ENCODE assay signal across 8 cellular contexts in the genomic region with DNA sequence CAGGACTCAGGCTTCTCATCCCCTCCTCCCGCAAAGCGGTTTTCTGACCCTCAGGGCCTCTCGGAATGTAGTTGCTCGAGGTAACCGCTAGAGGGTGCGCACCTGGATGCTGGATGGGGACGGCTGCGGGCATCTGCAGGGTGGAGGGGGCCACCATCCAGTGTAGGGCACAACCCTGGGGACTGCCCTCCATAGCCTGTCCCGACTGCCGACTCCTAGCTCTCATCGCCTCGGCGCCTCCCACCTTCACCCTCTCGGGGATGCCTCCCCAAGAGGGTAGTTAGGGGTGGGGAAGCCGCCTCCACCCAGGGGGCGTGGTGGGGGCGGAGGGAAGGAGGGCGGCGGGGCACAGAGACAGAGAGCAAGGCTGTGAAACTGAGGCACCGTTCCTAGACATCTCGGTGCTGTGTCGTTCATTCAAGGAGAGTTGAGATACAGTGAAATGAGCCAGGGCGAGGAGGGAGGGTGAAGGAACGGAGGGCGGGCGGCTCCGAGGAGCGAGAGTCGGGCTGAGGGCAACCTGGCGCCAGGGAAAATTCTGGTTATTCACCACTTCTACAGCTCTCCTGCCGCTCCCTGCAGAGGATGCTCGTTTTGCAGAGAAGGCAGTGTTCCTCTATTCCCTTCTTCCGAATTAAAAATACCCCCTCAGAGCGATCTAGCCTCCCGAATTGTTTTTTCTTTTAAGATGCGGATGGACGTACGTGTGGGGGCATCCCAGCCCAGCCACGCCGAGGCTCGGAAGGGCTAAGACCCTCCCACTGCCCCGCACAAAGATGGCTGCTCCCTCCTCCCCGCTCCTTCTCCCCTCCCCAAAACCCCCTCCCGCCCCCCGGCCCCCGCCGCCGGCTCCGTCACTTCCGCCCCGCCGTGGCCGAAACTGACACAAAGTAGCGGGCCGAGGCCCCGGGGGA. TPM values are rescaled to one million over a fixed set of nuclear protein-coding genes. Genes with fewer than 3 reads are reported as not detected.
A peak's percentile ranks its signal among the peaks of the same experiment; 100 is the strongest.
DNase-seq lines count a peak whose midpoint lies in the region; ATAC-seq, FAIRE-seq and TF ChIP-seq lines count a peak whose summit lies in the region.

A gene with protein sequence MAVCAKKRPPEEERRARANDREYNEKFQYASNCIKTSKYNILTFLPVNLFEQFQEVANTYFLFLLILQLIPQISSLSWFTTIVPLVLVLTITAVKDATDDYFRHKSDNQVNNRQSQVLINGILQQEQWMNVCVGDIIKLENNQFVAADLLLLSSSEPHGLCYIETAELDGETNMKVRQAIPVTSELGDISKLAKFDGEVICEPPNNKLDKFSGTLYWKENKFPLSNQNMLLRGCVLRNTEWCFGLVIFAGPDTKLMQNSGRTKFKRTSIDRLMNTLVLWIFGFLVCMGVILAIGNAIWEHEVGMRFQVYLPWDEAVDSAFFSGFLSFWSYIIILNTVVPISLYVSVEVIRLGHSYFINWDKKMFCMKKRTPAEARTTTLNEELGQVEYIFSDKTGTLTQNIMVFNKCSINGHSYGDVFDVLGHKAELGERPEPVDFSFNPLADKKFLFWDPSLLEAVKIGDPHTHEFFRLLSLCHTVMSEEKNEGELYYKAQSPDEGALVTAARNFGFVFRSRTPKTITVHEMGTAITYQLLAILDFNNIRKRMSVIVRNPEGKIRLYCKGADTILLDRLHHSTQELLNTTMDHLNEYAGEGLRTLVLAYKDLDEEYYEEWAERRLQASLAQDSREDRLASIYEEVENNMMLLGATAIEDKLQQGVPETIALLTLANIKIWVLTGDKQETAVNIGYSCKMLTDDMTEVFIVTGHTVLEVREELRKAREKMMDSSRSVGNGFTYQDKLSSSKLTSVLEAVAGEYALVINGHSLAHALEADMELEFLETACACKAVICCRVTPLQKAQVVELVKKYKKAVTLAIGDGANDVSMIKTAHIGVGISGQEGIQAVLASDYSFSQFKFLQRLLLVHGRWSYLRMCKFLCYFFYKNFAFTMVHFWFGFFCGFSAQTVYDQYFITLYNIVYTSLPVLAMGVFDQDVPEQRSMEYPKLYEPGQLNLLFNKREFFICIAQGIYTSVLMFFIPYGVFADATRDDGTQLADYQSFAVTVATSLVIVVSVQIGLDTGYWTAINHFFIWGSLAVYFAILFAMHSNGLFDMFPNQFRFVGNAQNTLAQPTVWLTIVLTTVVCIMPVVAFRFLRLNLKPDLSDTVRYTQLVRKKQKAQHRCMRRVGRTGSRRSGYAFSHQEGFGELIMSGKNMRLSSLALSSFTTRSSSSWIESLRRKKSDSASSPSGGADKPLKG (plus strand): TSS at position 857 of the 914 bp plus-strand sequence. CDS start 2,617 bp downstream, outside the sequence.

- H3K56ac ChIP-seq in H1 (replicated peaks; ENCODE audit: insufficient read length, low read depth, low read length) (peak within 1 kb of the TSS; percentile 13), mesendoderm (ENCODE audit: low read length) (peak within 1 kb of the TSS; percentile 94)

- peaks cover 0 to 14% of the 10 kb centered on the region in 2 experiments; a peak in 2 of 4 replicates for H3K79me2 ChIP-seq in H1 (ENCODE audit: control insufficient read depth in 1 of 2, insufficient read depth in 2 of 2, low read length in 2 of 2)
- H3K79me2 ChIP-seq in mesendoderm (ENCODE audit: control insufficient read depth, insufficient read depth, low read length) = peaks cover 3% of the 10 kb centered on the region

- no peaks in the 10 kb centered on the region for H3K27me3 ChIP-seq in H1 (replicated peaks in 1 of 4; ENCODE audit: control insufficient read depth in 3 of 4, extremely low read depth in 1 of 4, insufficient read depth in 3 of 4, low read length in 3 of 4)
- H3K27me3 ChIP-seq in mesendoderm (ENCODE audit: insufficient read depth, low read length, poor library complexity) = no peaks in the 10 kb centered on the region

- peak within 1 kb of the TSS; percentile 70 for H4K5ac ChIP-seq in H1 (ENCODE audit: insufficient read length, low read depth, low read length)
- H4K5ac ChIP-seq in mesendoderm (ENCODE audit: low read length) = no peak within 1 kb of the TSS

- H4K91ac ChIP-seq in H1 (replicated peaks; ENCODE audit: insufficient read length, low read length) = peak within 1 kb of the TSS; percentile 44

- H3K36me3 ChIP-seq in H1 (ENCODE audit: control insufficient read depth in 2 of 4, insufficient read depth in 4 of 4, low read length in 3 of 4) (no peaks in the 10 kb centered on the region), mesendoderm (ENCODE audit: control insufficient read depth, insufficient read depth, low read length) (no peaks in the 10 kb centered on the region)

- H2BK20ac ChIP-seq in H1 (ENCODE audit: low read length) = no peak within 1 kb of the TSS

- H3K23me2 ChIP-seq in H1 (ENCODE audit: low read depth, low read length) = peaks cover 22% of the 10 kb centered on the region

- DNase-seq in HS-27A (ENCODE audit: low read depth) (peak; percentile 47), H1 (ENCODE audit: low read depth in 1 of 2, low spot score in 2 of 2) (peak; percentile 54 to 93), mesendoderm (peak; percentile 91)
- peak; percentile 74 for DNase-seq in NK-92 treated with Interleukin-12 subunit alpha and Interleukin-12 subunit beta, amount 100 ng/mL, for 24 hours (lab: John Stamatoyannopoulos, UW)
- peak in 2 of 3 experiments; percentile 59 to 79 for DNase-seq in activated CD8-positive, alpha-beta memory T cell treated with anti-CD3 and anti-CD28 coated beads for 48 hours (ENCODE audit: low read depth in 2 of 3, low spot score in 2 of 3)
- peak; percentile 65 for DNase-seq in stimulated activated CD8-positive, alpha-beta memory T cell treated with anti-CD3 and anti-CD28 coated beads, Interleukin-12 subunit alpha, Interleukin-12 subunit beta, amount 100 ng/mL, for 4 hours (ENCODE audit: low read depth)

- H3K23ac ChIP-seq in H1 (ENCODE audit: insufficient read length) (no peak within 1 kb of the TSS), mesendoderm (ENCODE audit: low read length) (no peak within 1 kb of the TSS)

- peak; percentile 97 for TF ChIP-seq CTCF in GM12873 (IDR thresholded peaks at IDR 0.05; ENCODE audit: insufficient read depth, low read depth, low read length, missing control alignments)
- TF ChIP-seq CTCF in H1 (IDR thresholded peaks at IDR 0.05; ENCODE audit: control extremely low read depth in 1 of 3, insufficient read depth in 1 of 3, low read depth in 1 of 3, low read length in 3 of 3) = peak; percentile 86 to 92 (median 92)

- peaks cover 3 to 7% of the 10 kb centered on the region in 2 experiments for H4K20me1 ChIP-seq in H1 (replicated peaks in 1 of 2; ENCODE audit: control insufficient read depth in 1 of 2, insufficient read depth in 2 of 2, low read length in 2 of 2)

- CTCF ChIA-PET in H1 (lab: Charles Lee; ENCODE audit: partially characterized antibody) = interaction anchor here (0.6 to 21.7 kb wide), 14 partner anchors 12 to 250 kb away, joined by 3 to 507 read pairs (median 4); a partner anchor contains a TSS

- H2BK5ac ChIP-seq in H1 (ENCODE audit: low read depth, low read length) (peak within 1 kb of the TSS; percentile 94), mesendoderm (ENCODE audit: low read length) (no peak within 1 kb of the TSS)

- H3K4me3 ChIP-seq in H1 (ENCODE audit: extremely low read depth in 1 of 4, insufficient read depth in 2 of 4, low read depth in 3 of 4, low read length in 4 of 4) (peak within 1 kb of the TSS; percentile 66 to 89 (median 86)), mesendoderm (ENCODE audit: low read length) (peak within 1 kb of the TSS; percentile 79)

- H3K27ac ChIP-seq in H1 (ENCODE audit: low read depth, low read length) = peak within 1 kb of the TSS; percentile 35; the same call in 1 of the 2 replicates
- peak within 1 kb of the TSS; percentile 20 for H3K27ac ChIP-seq in mesendoderm (ENCODE audit: low read depth, low read length)

- H3K9ac ChIP-seq in H1 (replicated peaks in 1 of 4; ENCODE audit: extremely low read depth in 1 of 4, low read depth in 3 of 4, low read length in 3 of 4) = peak within 1 kb of the TSS; percentile 58 to 72 (median 66)
- H3K9ac ChIP-seq in mesendoderm (ENCODE audit: low read length) = peak within 1 kb of the TSS; percentile 89

- H3K18ac ChIP-seq in H1 (ENCODE audit: extremely low read depth, low read length) (peak within 1 kb of the TSS; percentile 62), mesendoderm (ENCODE audit: low read length) (peak within 1 kb of the TSS; percentile 55)

- H2BK120ac ChIP-seq in H1 (replicated peaks; ENCODE audit: low read depth, low read length) (no peak within 1 kb of the TSS), mesendoderm (ENCODE audit: low read depth, low read length) (no peak within 1 kb of the TSS)

- H3K14ac ChIP-seq in H1 (ENCODE audit: insufficient read length) = no peak within 1 kb of the TSS

- no peak for ATAC-seq in GM19455 (IDR thresholded peaks at IDR 0.05; ENCODE audit: unreplicated experiment)

- TF ChIP-seq RAD21 in H1 (IDR thresholded peaks at IDR 0.05 in 1 of 2, conservative IDR thresholded peaks at IDR 0.05 in 1 of 2; ENCODE audit: low read depth in 2 of 2, low read length in 2 of 2) = peak; percentile 43 to 51; a peak in 3 of 4 replicates

- H2BK15ac ChIP-seq in H1 (ENCODE audit: low read length) = no peak within 1 kb of the TSS; the same call in 1 of the 2 replicates
- no peak within 1 kb of the TSS for H2BK15ac ChIP-seq in mesendoderm (replicated peaks; ENCODE audit: low read depth)

- H4K8ac ChIP-seq in H1 (ENCODE audit: extremely low read depth, insufficient read depth, low read length) (peak within 1 kb of the TSS; percentile 81; the same call in 1 of the 2 replicates), mesendoderm (ENCODE audit: low read depth, low read length) (no peak within 1 kb of the TSS)

- TF ChIP-seq EP300 in H1 (IDR thresholded peaks at IDR 0.05; ENCODE audit: borderline replicate concordance in 1 of 2, low read depth in 2 of 2, low read length in 2 of 2) = no peak

- H2AK5ac ChIP-seq in H1 (ENCODE audit: low read depth, low read length) (no peak within 1 kb of the TSS), mesendoderm (ENCODE audit: low read length) (no peak within 1 kb of the TSS)

- 4% methylated on average over 31 of the region's 56 CpGs; no CpG with 5 or more reads in 1 of the 2 experiments for WGBS in H1 (ENCODE audit: extremely low coverage in 1 of 2, insufficient coverage in 1 of 2, insufficient read length in 1 of 2, insufficient replicate concordance in 2 of 2, low coverage in 1 of 2, low lambda C conversion rate in 2 of 2, missing lambda C conversion rate in 1 of 2), 2 experiments
- WGBS in mesendoderm (ENCODE audit: extremely low coverage, insufficient coverage, low lambda C conversion rate) = no CpG with 5 or more reads among the region's 56 CpGs

- H3K9me3 ChIP-seq in H1 (ENCODE audit: insufficient read depth in 2 of 2, low read depth in 1 of 2, low read length in 1 of 2) = no peaks in the 10 kb centered on the region

- no peak within 1 kb of the TSS for H3K4ac ChIP-seq in H1 (replicated peaks; ENCODE audit: insufficient read length, low read depth, low read length)
- no peak within 1 kb of the TSS for H3K4ac ChIP-seq in mesendoderm (ENCODE audit: low read depth, low read length)

- H3K4me1 ChIP-seq in H1 (replicated peaks in 1 of 4; ENCODE audit: control insufficient read depth in 3 of 4, insufficient read depth in 4 of 4, low read length in 3 of 4) (peaks cover 23 to 25% (median 23%) of the 10 kb centered on the region in 4 experiments), mesendoderm (ENCODE audit: control insufficient read depth, low read depth, low read length) (peaks cover 16% of the 10 kb centered on the region)

- H3K79me1 ChIP-seq in H1 (ENCODE audit: low read depth, low read length) (peaks cover 10% of the 10 kb centered on the region; the same call in 1 of the 2 replicates), mesendoderm (ENCODE audit: low read length) (peaks cover 8% of the 10 kb centered on the region)

- no peak for FAIRE-seq in H1 (lab: Jason Lieb, UNC)

- H2BK12ac ChIP-seq in H1 (ENCODE audit: low read depth, low read length) = 0 out of 2 replicates have a peak within 1 kb of the TSS, but pooled peaks have one; percentile 35

- POLR2A ChIA-PET in H1 (lab: Charles Lee; ENCODE audit: partially characterized antibody) = interaction anchor here (1.0 to 2.9 kb wide), 7 partner anchors 10 to 334 kb away, joined by 3 to 11 read pairs (median 5); a partner anchor contains a TSS

- no peak for TF ChIP-seq POLR2A in H1 (IDR thresholded peaks at IDR 0.05; ENCODE audit: control extremely low read depth in 1 of 2, low read depth in 2 of 2, low read length in 2 of 2)

- peak within 1 kb of the TSS; percentile 97 for H2AFZ ChIP-seq in H1 (ENCODE audit: low read length)

- peak within 1 kb of the TSS; percentile 86 to 88 for H3K4me2 ChIP-seq in H1 (ENCODE audit: insufficient read depth in 1 of 2, low read depth in 2 of 2, low read length in 2 of 2)
- peak within 1 kb of the TSS; percentile 99 for H3K4me2 ChIP-seq in mesendoderm (ENCODE audit: low read length)

RNA-seq across cellular contexts. Expression of the gene that starts here (rescaled TPM):
- total RNA-seq in H1 (2021; fragmentation: NEBNext Ultra II Directional; extraction: Animal tissue kit (Norgen Biotek cat#: 25700)) = 59.3 and 61.4 TPM in 2 replicates
- polyA plus RNA-seq in H1 (2011; rRNA removed) = 70.1 and 98.5 TPM in 2 replicates
- polyA plus RNA-seq in H1 (2011; cell fraction: cytosol; rRNA removed) = 47.8 TPM
- polyA plus RNA-seq in H1 (2011; cell fraction: nucleus; rRNA removed) = 115 TPM
- 27.5 to 39.2 TPM (median 34.5 TPM) in 4 replicates for polyA plus RNA-seq in H1 (2012, experiment 1 of 2)
- polyA plus RNA-seq in H1 (2012, experiment 2 of 2) = 20.8 TPM
- polyA plus RNA-seq in H1 (2013, experiment 1 of 2) = 34.7 TPM
- polyA plus RNA-seq in H1 (2013, experiment 2 of 2) = 38.4 TPM
- 58.6 and 67.6 TPM in 2 replicates for polyA minus RNA-seq in H1 (2011; rRNA and poly(A)+ RNA removed)
- polyA minus RNA-seq in H1 (2011; cell fraction: cytosol; rRNA and poly(A)+ RNA removed) = 31.1 TPM
- polyA minus RNA-seq in H1 (2011; cell fraction: nucleus; rRNA and poly(A)+ RNA removed) = 46.9 TPM
- 22.7 TPM for polyA plus RNA-seq in mesendoderm (2013, experiment 1 of 2)
- 23.2 TPM for polyA plus RNA-seq in mesendoderm (2013, experiment 2 of 2)
